35 cellular contexts compared by ENCODE assay signal in genomic region chr6:146408583-146408982, GRCh38.
"Had no signal": no experiment of that assay in that cellular context is flagged by ENCODE, and none has a peak within 500 bp of the region (broad histone marks: within the 10 kb centered on the region; RNA-seq: fewer than 3 reads in every experiment).

No MANE protein-coding gene starts in this region.

- H3K4me1 Mint-ChIP-seq: activated CD4-positive, alpha-beta T cell treated with anti-CD3 and anti-CD28 coated beads for 36 hours; activated CD4-positive, alpha-beta T cell treated with anti-CD3 and anti-CD28 coated beads, Interleukin-2, amount 10 ng/mL, durations not matched to agents 24 days and 14 days; activated CD8-positive, alpha-beta memory T cell treated with anti-CD3 and anti-CD28 coated beads, Interleukin-2, amount 10 ng/mL, durations not matched to agents 7 days and 5 days; activated naive CD4-positive, alpha-beta T cell treated with anti-CD3 and anti-CD28 coated beads, Interleukin-2, amount 50 U/mL, for 24 hours; activated naive CD8-positive, alpha-beta T cell treated with anti-CD3 and anti-CD28 coated beads for 36 hours; activated naive CD8-positive, alpha-beta T cell treated with anti-CD3 and anti-CD28 coated beads, Interleukin-2, amount 50 U/mL, for 24 hours; T-helper 17 cell had no signal

- H3K9me3 Mint-ChIP-seq: activated CD4-positive, alpha-beta T cell treated with anti-CD3 and anti-CD28 coated beads, Interleukin-2, amount 10 ng/mL, durations not matched to agents 24 days and 14 days; activated T-helper 1 cell treated with anti-CD3 and anti-CD28 coated beads, Interleukin-12 subunit alpha, Interleukin-12 subunit beta, Interleukin-2, Interleukin-4 antibody, amounts not matched to agents 30 ng/mL and 10 ng/mL and 1 ng/mL, durations not matched to agents 14 hours and 24 hours and 36 hours; activated T-helper 2 cell treated with anti-CD3 and anti-CD28 coated beads, Interferon-gamma antibody, Interleukin-2, Interleukin-4, amounts not matched to agents 10 μg/mL and 5 μg/mL and 100 μg/mL, durations not matched to agents 14 hours and 24 hours and 36 hours; T-helper 2 cell treated with Interferon-gamma antibody and Interleukin-4, amounts not matched to agents 5 μg/mL and 100 μg/mL, for 36 hours had no signal

- H3K27me3 Mint-ChIP-seq: activated CD4-positive, alpha-beta memory T cell treated with anti-CD3 and anti-CD28 coated beads for 36 hours; activated CD4-positive, alpha-beta T cell treated with anti-CD3 and anti-CD28 coated beads for 36 hours; activated CD4-positive, alpha-beta T cell treated with anti-CD3 and anti-CD28 coated beads, Interleukin-2, amount 10 ng/mL, durations not matched to agents 24 days and 14 days; activated CD8-positive, alpha-beta memory T cell treated with anti-CD3 and anti-CD28 coated beads, Interleukin-2, amount 10 ng/mL, durations not matched to agents 7 days and 5 days; activated naive CD4-positive, alpha-beta T cell treated with anti-CD3 and anti-CD28 coated beads, Interleukin-2, amount 50 U/mL, for 24 hours; activated naive CD8-positive, alpha-beta T cell treated with anti-CD3 and anti-CD28 coated beads, Interleukin-2, amount 50 U/mL, for 24 hours; effector memory CD8-positive, alpha-beta T cell; T-helper 17 cell had no signal

- H3K36me3 ChIP-seq: adrenal gland, esophagus muscularis mucosa, gastroesophageal sphincter had no signal

- DNase-seq: activated CD4-positive, alpha-beta memory T cell treated with anti-CD3 and anti-CD28 coated beads for 36 hours; activated CD4-positive, alpha-beta T cell treated with anti-CD3 and anti-CD28 coated beads for 36 hours; activated CD4-positive, alpha-beta T cell treated with anti-CD3 and anti-CD28 coated beads, Interleukin-2, amount 10 ng/mL, durations not matched to agents 24 days and 14 days; activated CD4-positive, CD25-positive, alpha-beta regulatory T cell; activated CD4-positive, CD25-positive, alpha-beta regulatory T cell treated with anti-CD3 and anti-CD28 coated beads, Interleukin-2, amount 50 U/mL, for 72 hours; activated CD8-positive, alpha-beta memory T cell treated with anti-CD3 and anti-CD28 coated beads, Interleukin-2, amount 10 ng/mL, durations not matched to agents 7 days and 5 days; activated CD8-positive, alpha-beta memory T cell treated with anti-CD3 and anti-CD28 coated beads, Interleukin-2, amount 50 U/mL, for 4 hours; activated CD8-positive, alpha-beta T cell treated with anti-CD3 and anti-CD28 coated beads, Interleukin-2, amount 10 ng/mL, durations not matched to agents 7 days and 5 days; activated effector memory CD4-positive, alpha-beta T cell treated with anti-CD3 and anti-CD28 coated beads, Interleukin-2, amount 50 U/mL, for 16 hours; activated naive CD4-positive, alpha-beta T cell treated with anti-CD3 and anti-CD28 coated beads for 36 hours; activated naive CD8-positive, alpha-beta T cell treated with anti-CD3 and anti-CD28 coated beads for 36 hours; activated naive CD8-positive, alpha-beta T cell treated with anti-CD3 and anti-CD28 coated beads, Interleukin-2, amount 50 U/mL, for 24 hours; activated T-cell treated with anti-CD3 and anti-CD28 coated beads, Interleukin-2, amount 50 U/mL, for 1 hour; activated T-cell treated with anti-CD3 and anti-CD28 coated beads, Interleukin-2, amount 50 U/mL, for 48 hours; adrenal gland; amygdala; aorta; body of pancreas; cortex of kidney; dermis blood vessel endothelial cell; effector CD4-positive, alpha-beta T cell; effector memory CD8-positive, alpha-beta T cell; erythroblast; foreskin melanocyte; head of caudate nucleus; hippocampal formation; T-helper 17 cell; T1000 had no signal

- H3K27ac ChIP-seq: adrenal gland, body of pancreas, esophagus muscularis mucosa, gastroesophageal sphincter had no signal

- FAIRE-seq: colon had no signal

- H3K4me3 Mint-ChIP-seq: activated CD4-positive, alpha-beta memory T cell treated with anti-CD3 and anti-CD28 coated beads for 36 hours; activated CD4-positive, alpha-beta T cell treated with anti-CD3 and anti-CD28 coated beads for 36 hours; activated CD4-positive, alpha-beta T cell treated with anti-CD3 and anti-CD28 coated beads, Interleukin-2, amount 10 ng/mL, durations not matched to agents 24 days and 14 days; activated CD8-positive, alpha-beta memory T cell treated with anti-CD3 and anti-CD28 coated beads, Interleukin-2, amount 10 ng/mL, durations not matched to agents 7 days and 5 days; activated CD8-positive, alpha-beta T cell treated with anti-CD3 and anti-CD28 coated beads, Interleukin-2, amount 10 ng/mL, durations not matched to agents 7 days and 5 days; activated naive CD4-positive, alpha-beta T cell treated with anti-CD3 and anti-CD28 coated beads for 36 hours; activated naive CD4-positive, alpha-beta T cell treated with anti-CD3 and anti-CD28 coated beads, Interleukin-2, amount 50 U/mL, for 24 hours; activated naive CD8-positive, alpha-beta T cell treated with anti-CD3 and anti-CD28 coated beads for 36 hours; activated naive CD8-positive, alpha-beta T cell treated with anti-CD3 and anti-CD28 coated beads, Interleukin-2, amount 50 U/mL, for 24 hours; activated T-helper 1 cell treated with anti-CD3 and anti-CD28 coated beads, Interleukin-12 subunit alpha, Interleukin-12 subunit beta, Interleukin-2, Interleukin-4 antibody, amounts not matched to agents 30 ng/mL and 10 ng/mL and 1 ng/mL, durations not matched to agents 14 hours and 24 hours and 36 hours; effector memory CD8-positive, alpha-beta T cell; T-helper 17 cell; T-helper 2 cell treated with Interferon-gamma antibody and Interleukin-4, amounts not matched to agents 5 μg/mL and 100 μg/mL, for 36 hours had no signal

- H3K36me3 Mint-ChIP-seq: activated CD4-positive, alpha-beta memory T cell treated with anti-CD3 and anti-CD28 coated beads for 36 hours; activated CD8-positive, alpha-beta memory T cell treated with anti-CD3 and anti-CD28 coated beads, Interleukin-2, amount 10 ng/mL, durations not matched to agents 7 days and 5 days; activated naive CD4-positive, alpha-beta T cell treated with anti-CD3 and anti-CD28 coated beads, Interleukin-2, amount 50 U/mL, for 24 hours; activated naive CD8-positive, alpha-beta T cell treated with anti-CD3 and anti-CD28 coated beads for 36 hours had no signal

- H3K9me3 ChIP-seq: adrenal gland, body of pancreas, esophagus muscularis mucosa had no signal

- H3K27ac Mint-ChIP-seq: activated CD4-positive, alpha-beta memory T cell treated with anti-CD3 and anti-CD28 coated beads for 36 hours; activated CD4-positive, alpha-beta T cell treated with anti-CD3 and anti-CD28 coated beads for 36 hours; activated CD4-positive, alpha-beta T cell treated with anti-CD3 and anti-CD28 coated beads, Interleukin-2, amount 10 ng/mL, durations not matched to agents 24 days and 14 days; activated CD8-positive, alpha-beta memory T cell treated with anti-CD3 and anti-CD28 coated beads, Interleukin-2, amount 10 ng/mL, durations not matched to agents 7 days and 5 days; activated CD8-positive, alpha-beta T cell treated with anti-CD3 and anti-CD28 coated beads, Interleukin-2, amount 10 ng/mL, durations not matched to agents 7 days and 5 days; activated naive CD4-positive, alpha-beta T cell treated with anti-CD3 and anti-CD28 coated beads for 36 hours; activated naive CD4-positive, alpha-beta T cell treated with anti-CD3 and anti-CD28 coated beads, Interleukin-2, amount 50 U/mL, for 24 hours; activated naive CD8-positive, alpha-beta T cell treated with anti-CD3 and anti-CD28 coated beads for 36 hours; activated naive CD8-positive, alpha-beta T cell treated with anti-CD3 and anti-CD28 coated beads, Interleukin-2, amount 50 U/mL, for 24 hours; activated T-helper 1 cell treated with anti-CD3 and anti-CD28 coated beads, Interleukin-12 subunit alpha, Interleukin-12 subunit beta, Interleukin-2, Interleukin-4 antibody, amounts not matched to agents 30 ng/mL and 10 ng/mL and 1 ng/mL, durations not matched to agents 14 hours and 24 hours and 36 hours; activated T-helper 2 cell treated with anti-CD3 and anti-CD28 coated beads, Interferon-gamma antibody, Interleukin-2, Interleukin-4, amounts not matched to agents 10 μg/mL and 5 μg/mL and 100 μg/mL, durations not matched to agents 14 hours and 24 hours and 36 hours; effector memory CD8-positive, alpha-beta T cell; T-helper 17 cell; T-helper 2 cell treated with Interferon-gamma antibody and Interleukin-4, amounts not matched to agents 5 μg/mL and 100 μg/mL, for 36 hours had no signal

- H3K27me3 ChIP-seq: adrenal gland, body of pancreas, esophagus muscularis mucosa, gastroesophageal sphincter had no signal

- H3K4me1 ChIP-seq: adrenal gland, body of pancreas, esophagus muscularis mucosa, gastroesophageal sphincter had no signal

- ATAC-seq: activated CD4-positive, alpha-beta T cell treated with anti-CD3 and anti-CD28 coated beads for 36 hours; activated CD8-positive, alpha-beta memory T cell treated with anti-CD3 and anti-CD28 coated beads, Interleukin-2, amount 10 ng/mL, durations not matched to agents 7 days and 5 days; activated CD8-positive, alpha-beta T cell treated with anti-CD3 and anti-CD28 coated beads, Interleukin-2, amount 10 ng/mL, durations not matched to agents 7 days and 5 days; activated naive CD8-positive, alpha-beta T cell treated with anti-CD3 and anti-CD28 coated beads, Interleukin-2, amount 50 U/mL, for 24 hours; body of pancreas; effector memory CD8-positive, alpha-beta T cell; gastroesophageal sphincter; T-helper 17 cell had no signal

- H3K4me3 ChIP-seq: adrenal gland, body of pancreas, esophagus muscularis mucosa, gastroesophageal sphincter had no signal
